In genomic region chr2:219597552-219598307, GRCh38 we compare ENCODE assay signal across 8 cellular contexts. TPM values are rescaled to one million over a fixed set of nuclear protein-coding genes. Genes with fewer than 3 reads are reported as not detected.
DNase-seq lines count a peak whose midpoint lies in the region; ATAC-seq and TF ChIP-seq lines count a peak whose summit lies in the region.

TSS of gene STK11IP (plus strand) at chr2:219597857. CDS start at chr2:219598120, 263 bp downstream.

- H2AFZ ChIP-seq in Karpas-422 (ENCODE audit: low read length) = peak within 1 kb of the TSS; percentile 58

- H3K36me3 ChIP-seq in Karpas-422 (ENCODE audit: insufficient read depth, low read length) (no peaks in the 10 kb centered on the region), esophagus squamous epithelium (peaks cover 4 to 19% (median 6%) of the 10 kb centered on the region in 3 donors)

- no peaks in the 10 kb centered on the region for H3K27me3 ChIP-seq in Karpas-422 (ENCODE audit: low read length)
- no peaks in the 10 kb centered on the region for H3K27me3 ChIP-seq in esophagus squamous epithelium

- no peaks in the 10 kb centered on the region for H3K9me2 ChIP-seq in Karpas-422 (replicated peaks; ENCODE audit: insufficient read depth, low read length)

- peak; percentile 92 for DNase-seq in DMS79 treated with DMSO at 0.1 percent for 48 hours (lab: John Stamatoyannopoulos, UW)
- DNase-seq in Karpas-422 = peak; percentile 98
- peak; percentile 90 for DNase-seq in RKO (ENCODE audit: low spot score)
- DNase-seq in activated T-helper 1 cell treated with Interleukin-2 at 50 U/mL for 16 hours (ENCODE audit: low read depth) = peak; percentile 80
- DNase-seq in esophagus squamous epithelium (lab: John Stamatoyannopoulos, UW) = peak; percentile 85
- peak; percentile 99 for DNase-seq in myocyte (ENCODE audit: low read depth)
- peak; percentile 87 to 92 for DNase-seq in stimulated activated CD8-positive, alpha-beta memory T cell treated with anti-CD3 and anti-CD28 coated beads, Interleukin-7, amount 100 ng/mL, for 48 hours (ENCODE audit: extremely low read depth in 1 of 2, low read depth in 1 of 2)

- H3K9me3 ChIP-seq in Karpas-422 (ENCODE audit: low read length) (no peaks in the 10 kb centered on the region), esophagus squamous epithelium (no peaks in the 10 kb centered on the region)

- H3K27ac ChIP-seq in Karpas-422 (ENCODE audit: low read length) (peak within 1 kb of the TSS; percentile 64), esophagus squamous epithelium (peak within 1 kb of the TSS; percentile 89 to 93 (median 92))

- peak; percentile 92 for ATAC-seq in GM21825 (IDR thresholded peaks at IDR 0.05; ENCODE audit: unreplicated experiment)

- TF ChIP-seq POLR2A in esophagus squamous epithelium (IDR thresholded peaks at IDR 0.05) = peak in 2 of 4 donors; percentile 65 to 75

- peaks cover 21% of the 10 kb centered on the region for H3K4me1 ChIP-seq in Karpas-422 (ENCODE audit: low read length)
- peaks cover 5 to 21% (median 9%) of the 10 kb centered on the region in 3 donors for H3K4me1 ChIP-seq in esophagus squamous epithelium

- 0 to 1% methylated on average over 19 to 24 of the region's 57 CpGs for WGBS in esophagus squamous epithelium, 2 donors

- H3K9ac ChIP-seq in Karpas-422 (ENCODE audit: low read length) = peak within 1 kb of the TSS; percentile 91

- no peaks in the 10 kb centered on the region for H4K20me1 ChIP-seq in Karpas-422 (ENCODE audit: insufficient read depth, low read depth, low read length)

- H3K79me2 ChIP-seq in Karpas-422 (ENCODE audit: low read length) = peaks cover 11% of the 10 kb centered on the region

- peak within 1 kb of the TSS; percentile 95 for H3K4me2 ChIP-seq in Karpas-422 (ENCODE audit: low read depth, low read length, poor library complexity, severe bottlenecking)

- TF ChIP-seq CTCF in esophagus squamous epithelium (IDR thresholded peaks at IDR 0.05) = no peak

- H3K4me3 ChIP-seq in Karpas-422 (ENCODE audit: low read length) = peak within 1 kb of the TSS; percentile 69
- peak within 1 kb of the TSS; percentile 69 to 86 (median 74) for H3K4me3 ChIP-seq in esophagus squamous epithelium

- intact Hi-C loops in esophagus squamous epithelium (cut with DNase I) = no loop called here

RNA-seq across cellular contexts. Expression of gene STK11IP, which starts in this region (rescaled TPM):
- total RNA-seq in Karpas-422 (2014; rRNA removed; shearing (Covaris generic); ENCODE audit: low replicate concordance) = 19.8 and 24.0 TPM in 2 replicates
- total RNA-seq in esophagus squamous epithelium (10 to 100 TPM; 12.3 to 21.3 (median 14.4) TPM), myocyte (13.0 and 14.7 TPM in 2 replicates)
- polyA plus RNA-seq in myocyte (2012) = 22.2 TPM

Comparison
In these comparisons a context has a peak if more than half of its experiments do, and no peak if none do; other contexts are left out.
1. Peak in every context shown above with its lines: DNase-seq, ATAC-seq, H3K4me3 ChIP-seq and H3K27ac ChIP-seq.